8 cellular contexts compared by ENCODE assay signal in genomic region chr13:110575322-110576069, GRCh38.
A peak's percentile ranks its signal among the peaks of the same experiment; 100 is the strongest.
DNase-seq lines count a peak whose midpoint lies in the region; ATAC-seq and TF ChIP-seq lines count a peak whose summit lies in the region.

No MANE protein-coding gene starts in this region.

- no peaks in the 10 kb centered on the region for H3K36me3 ChIP-seq in GM06990 (ENCODE audit: control insufficient read depth, insufficient read depth, low read length)

- no peaks in the 10 kb centered on the region; the same call in 1 of the 2 replicates for H3K27me3 ChIP-seq in GM06990 (replicated peaks; ENCODE audit: control insufficient read depth, insufficient read depth, low read length)

- no peak for TF ChIP-seq CTCF in GM06990 (IDR thresholded peaks at IDR 0.05; ENCODE audit: insufficient read depth, low read length, poor library complexity, severe bottlenecking)
- TF ChIP-seq CTCF in GM20000 (IDR thresholded peaks at IDR 0.05; ENCODE audit: extremely low read depth, missing control alignments) = no peak

- H3K4me3 ChIP-seq in GM06990 (replicated peaks; ENCODE audit: low read depth, low read length) = peak overlapping the region; percentile 35

- DNase-seq in GM06990 (ENCODE audit: extremely low read depth, insufficient read length) = peak; percentile 72
- peak; percentile 77 for DNase-seq in GM20000 (ENCODE audit: low spot score)
- DNase-seq in hepatic stellate cell (ENCODE audit: low spot score) = peak; percentile 42
- DNase-seq in hippocampal formation (lab: John Stamatoyannopoulos, UW) = no peak
- no peak for DNase-seq in putamen (ENCODE audit: low spot score)
- DNase-seq in HK-2 (ENCODE audit: unreplicated experiment) = no peak

- ATAC-seq in HG03439 (IDR thresholded peaks at IDR 0.05; ENCODE audit: unreplicated experiment) (peak; percentile 74), SK-N-SH treated with all-trans-retinoic acid at 6 μM for 48 hours (peak; percentile 63)

TF ChIP-seq in SK-N-SH treated with all-trans-retinoic acid at 6 μM for 48 hours, 23 proteins besides CTCF, POLR2A, EP300 and RAD21:
- TF ChIP-seq PPARA (CRISPR knock-in tag; IDR thresholded peaks at IDR 0.05; ENCODE audit: borderline replicate concordance) (no peak), OSR1 (CRISPR knock-in tag; IDR thresholded peaks at IDR 0.05) (no peak), GLIS3 (CRISPR knock-in tag; IDR thresholded peaks at IDR 0.05) (no peak), RARB (CRISPR knock-in tag; IDR thresholded peaks at IDR 0.05) (no peak), CREB5 (CRISPR knock-in tag; IDR thresholded peaks at IDR 0.05; ENCODE audit: low read depth) (no peak), ZFP3 (CRISPR knock-in tag; IDR thresholded peaks at IDR 0.05) (no peak), ZC3H10 (CRISPR knock-in tag; IDR thresholded peaks at IDR 0.05) (no peak), TCF4 (CRISPR knock-in tag; IDR thresholded peaks at IDR 0.05; ENCODE audit: borderline replicate concordance) (no peak), POU6F1 (CRISPR knock-in tag; IDR thresholded peaks at IDR 0.05; ENCODE audit: borderline replicate concordance, low read depth) (no peak), ZNF565 (CRISPR knock-in tag; conservative IDR thresholded peaks at IDR 0.05; ENCODE audit: low read depth) (no peak), ZNF8 (CRISPR knock-in tag; IDR thresholded peaks at IDR 0.05) (no peak), ZFP30 (CRISPR knock-in tag; IDR thresholded peaks at IDR 0.05) (no peak), ISL1 (CRISPR knock-in tag; IDR thresholded peaks at IDR 0.05) (no peak), ZNF70 (CRISPR knock-in tag; IDR thresholded peaks at IDR 0.05) (no peak), PATZ1 (CRISPR knock-in tag; IDR thresholded peaks at IDR 0.05; ENCODE audit: borderline replicate concordance) (no peak), BACH2 (CRISPR knock-in tag; IDR thresholded peaks at IDR 0.05; ENCODE audit: borderline replicate concordance) (no peak), SNAI2 (CRISPR knock-in tag; IDR thresholded peaks at IDR 0.05) (no peak)
- TF ChIP-seq, protein P1, sequence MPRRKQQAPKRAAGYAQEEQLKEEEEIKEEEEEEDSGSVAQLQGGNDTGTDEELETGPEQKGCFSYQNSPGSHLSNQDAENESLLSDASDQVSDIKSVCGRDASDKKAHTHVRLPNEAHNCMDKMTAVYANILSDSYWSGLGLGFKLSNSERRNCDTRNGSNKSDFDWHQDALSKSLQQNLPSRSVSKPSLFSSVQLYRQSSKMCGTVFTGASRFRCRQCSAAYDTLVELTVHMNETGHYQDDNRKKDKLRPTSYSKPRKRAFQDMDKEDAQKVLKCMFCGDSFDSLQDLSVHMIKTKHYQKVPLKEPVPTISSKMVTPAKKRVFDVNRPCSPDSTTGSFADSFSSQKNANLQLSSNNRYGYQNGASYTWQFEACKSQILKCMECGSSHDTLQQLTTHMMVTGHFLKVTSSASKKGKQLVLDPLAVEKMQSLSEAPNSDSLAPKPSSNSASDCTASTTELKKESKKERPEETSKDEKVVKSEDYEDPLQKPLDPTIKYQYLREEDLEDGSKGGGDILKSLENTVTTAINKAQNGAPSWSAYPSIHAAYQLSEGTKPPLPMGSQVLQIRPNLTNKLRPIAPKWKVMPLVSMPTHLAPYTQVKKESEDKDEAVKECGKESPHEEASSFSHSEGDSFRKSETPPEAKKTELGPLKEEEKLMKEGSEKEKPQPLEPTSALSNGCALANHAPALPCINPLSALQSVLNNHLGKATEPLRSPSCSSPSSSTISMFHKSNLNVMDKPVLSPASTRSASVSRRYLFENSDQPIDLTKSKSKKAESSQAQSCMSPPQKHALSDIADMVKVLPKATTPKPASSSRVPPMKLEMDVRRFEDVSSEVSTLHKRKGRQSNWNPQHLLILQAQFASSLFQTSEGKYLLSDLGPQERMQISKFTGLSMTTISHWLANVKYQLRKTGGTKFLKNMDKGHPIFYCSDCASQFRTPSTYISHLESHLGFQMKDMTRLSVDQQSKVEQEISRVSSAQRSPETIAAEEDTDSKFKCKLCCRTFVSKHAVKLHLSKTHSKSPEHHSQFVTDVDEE (CRISPR knock-in tag; IDR thresholded peaks at IDR 0.05) = no peak

Comparison
In these comparisons a context has a peak if more than half of its experiments do, and no peak if none do; other contexts are left out.
1. DNase-seq: peak in GM06990 (single experiment), GM20000 (single experiment) and hepatic stellate cell (single experiment); none in hippocampal formation (0 of 2), putamen (single experiment) and HK-2 (single experiment).